8 cellular contexts compared by ENCODE assay signal in genomic region chr19:4793278-4793677, GRCh38. TPM values are rescaled to one million over a fixed set of nuclear protein-coding genes. Genes with fewer than 3 reads are reported as not detected.
DNase-seq lines count a peak whose midpoint lies in the region; ATAC-seq, FAIRE-seq and TF ChIP-seq lines count a peak whose summit lies in the region.
"Not testable (repeated sequence)": the region's sequence is repeated elsewhere in the genome, so short reads cannot be mapped to it uniquely, and the experiment has no call there.

No MANE protein-coding gene starts in this region.

- H3K4me1 ChIP-seq in Loucy (ENCODE audit: insufficient read depth, low read length, poor library complexity, severe bottlenecking) (peaks cover 25% of the 10 kb centered on the region), HepG2 (ENCODE audit: insufficient read depth, low read length) (peaks cover 48% of the 10 kb centered on the region), parathyroid adenoma (peaks cover 11% of the 10 kb centered on the region)

- peaks cover 47% of the 10 kb centered on the region for H3K79me2 ChIP-seq in Loucy (ENCODE audit: insufficient read depth, low read length)
- peaks cover 41% of the 10 kb centered on the region for H3K79me2 ChIP-seq in HepG2 (ENCODE audit: insufficient read depth, low read length)
- peaks cover 21% of the 10 kb centered on the region for H3K79me2 ChIP-seq in parathyroid adenoma

- H3K4me3 Mint-ChIP-seq in Calu3 (ENCODE audit: low read depth, unreplicated experiment): peak overlapping the region; percentile 77
- peak overlapping the region; percentile 80 for H3K4me3 Mint-ChIP-seq in WTC11
- H3K4me3 Mint-ChIP-seq in activated T-helper 17 cell treated with anti-CD3 and anti-CD28 coated beads, Interleukin-2, amount 50 U/mL, for 72 hours: peak overlapping the region; percentile 72
- H3K4me3 Mint-ChIP-seq in MCF 10A (ENCODE audit: unreplicated experiment): peak overlapping the region; percentile 79
- peak overlapping the region; percentile 90 for H3K4me3 Mint-ChIP-seq in type B pancreatic cell

- peak overlapping the region; percentile 74 for H3K4me3 ChIP-seq in Loucy (ENCODE audit: low read length, poor library complexity, severe bottlenecking)
- H3K4me3 ChIP-seq in HepG2 (replicated peaks in 1 of 3; ENCODE audit: insufficient read depth in 1 of 3, low read depth in 2 of 3, low read length in 3 of 3): peak overlapping the region; percentile 67 to 94 (median 83); a peak in 4 of 6 replicates
- not testable (repeated sequence) for H3K4me3 ChIP-seq in parathyroid adenoma (ENCODE audit: low read depth, low read length)

- H3K27me3 Mint-ChIP-seq in Calu3 (ENCODE audit: unreplicated experiment); WTC11 (ENCODE audit: low read depth); activated T-helper 17 cell treated with anti-CD3 and anti-CD28 coated beads, Interleukin-2, amount 50 U/mL, for 72 hours; MCF 10A (ENCODE audit: insufficient read depth, unreplicated experiment); type B pancreatic cell: not testable (repeated sequence)

- H3K4me2 ChIP-seq in Loucy (ENCODE audit: low read depth, low read length, poor library complexity, severe bottlenecking) (peak overlapping the region; percentile 88), HepG2 (ENCODE audit: low read depth, low read length) (peak overlapping the region; percentile 84)
- not testable (repeated sequence) for H3K4me2 ChIP-seq in parathyroid adenoma (ENCODE audit: low read length)

- H3K27ac Mint-ChIP-seq in Calu3 (ENCODE audit: unreplicated experiment); WTC11; activated T-helper 17 cell treated with anti-CD3 and anti-CD28 coated beads, Interleukin-2, amount 50 U/mL, for 72 hours; MCF 10A (ENCODE audit: low read depth, unreplicated experiment): not testable (repeated sequence)
- H3K27ac Mint-ChIP-seq in type B pancreatic cell: peak overlapping the region; percentile 8

- not testable (repeated sequence) for H3K4me1 Mint-ChIP-seq in Calu3 (ENCODE audit: low read depth, unreplicated experiment); type B pancreatic cell (ENCODE audit: unreplicated experiment)
- H3K4me1 Mint-ChIP-seq in WTC11: peaks cover 14% of the 10 kb centered on the region
- H3K4me1 Mint-ChIP-seq in activated T-helper 17 cell treated with anti-CD3 and anti-CD28 coated beads, Interleukin-2, amount 50 U/mL, for 72 hours: peaks cover 14% of the 10 kb centered on the region
- H3K4me1 Mint-ChIP-seq in MCF 10A (ENCODE audit: insufficient read depth, unreplicated experiment): peaks cover 11% of the 10 kb centered on the region

- not testable (repeated sequence) for ATAC-seq in WTC11; activated T-helper 17 cell treated with anti-CD3 and anti-CD28 coated beads, Interleukin-2, amount 50 U/mL, for 72 hours (replicated peaks); HepG2

- TF ChIP-seq RAD21 in HepG2 (CRISPR knock-in tag; IDR thresholded peaks at IDR 0.05): not testable (repeated sequence)

- not testable (repeated sequence) for H3K9me2 ChIP-seq in Loucy (replicated peaks; ENCODE audit: low read depth, low read length)

- in situ Hi-C loops in HepG2 (cut with HindIII; ENCODE audit: extremely low pct_ligation_motif_present, low pct_unique_long_range_greater_than_20kb): loop anchor here (5.0 kb wide), 1 partner anchor 61 kb away; no protein-coding TSS in a partner anchor

- not testable (repeated sequence) for H3K9me3 Mint-ChIP-seq in Calu3 (ENCODE audit: low read depth, unreplicated experiment); WTC11; activated T-helper 17 cell treated with anti-CD3 and anti-CD28 coated beads, Interleukin-2, amount 50 U/mL, for 72 hours; MCF 10A (ENCODE audit: unreplicated experiment); type B pancreatic cell

- TF ChIP-seq CTCF in Calu3 (IDR thresholded peaks at IDR 0.05; ENCODE audit: unreplicated experiment); Loucy (conservative IDR thresholded peaks at IDR 0.05; ENCODE audit: low read length); WTC11 (IDR thresholded peaks at IDR 0.05); MCF 10A (IDR thresholded peaks at IDR 0.05; ENCODE audit: unreplicated experiment); HepG2 (CRISPR knock-in tag; IDR thresholded peaks at IDR 0.05); parathyroid adenoma (IDR thresholded peaks at IDR 0.05); type B pancreatic cell (conservative IDR thresholded peaks at IDR 0.05): not testable (repeated sequence)

- CTCF ChIA-PET in Calu3 (lab: Charles Lee); WTC11 (lab: Charles Lee); HepG2 (lab: Yijun Ruan, JAX; ENCODE audit: low intra/inter-chr PET ratio, low total read pairs): not testable (repeated sequence)
- CTCF ChIA-PET in MCF 10A (lab: Yijun Ruan, JAX): interaction anchor here (0.7 to 5.3 kb wide), 3 partner anchors 12 to 119 kb away, joined by 3 to 46 read pairs (median 6); no protein-coding TSS in a partner anchor

- peaks cover 38% of the 10 kb centered on the region for H3K36me3 Mint-ChIP-seq in Calu3 (ENCODE audit: insufficient read depth, unreplicated experiment)
- H3K36me3 Mint-ChIP-seq in WTC11: peaks cover 17% of the 10 kb centered on the region
- H3K36me3 Mint-ChIP-seq in activated T-helper 17 cell treated with anti-CD3 and anti-CD28 coated beads, Interleukin-2, amount 50 U/mL, for 72 hours (ENCODE audit: low read depth): peaks cover 62% of the 10 kb centered on the region
- H3K36me3 Mint-ChIP-seq in MCF 10A (ENCODE audit: insufficient read depth, unreplicated experiment): peaks cover 69% of the 10 kb centered on the region
- H3K36me3 Mint-ChIP-seq in type B pancreatic cell: not testable (repeated sequence)

- 95% methylated on average over 8 of the region's 19 CpGs for WGBS in HepG2 (ENCODE audit: low lambda C conversion rate)

- not testable (repeated sequence) for H2AFZ ChIP-seq in Loucy (ENCODE audit: low read length); HepG2 (ENCODE audit: low read length); parathyroid adenoma

- H3K9ac ChIP-seq in Loucy (ENCODE audit: low read depth, low read length, poor library complexity, severe bottlenecking); HepG2 (ENCODE audit: insufficient read depth, low read depth, low read length); parathyroid adenoma: not testable (repeated sequence)

- TF ChIP-seq POLR2A in HepG2 (IDR thresholded peaks at IDR 0.05; ENCODE audit: insufficient read depth in 1 of 2, low read depth in 2 of 2, low read length in 2 of 2): not testable (repeated sequence)

- not testable (repeated sequence) for H3F3A ChIP-seq in Loucy (ENCODE audit: low read depth)

- DNase-seq in Calu3; WTC11 (ENCODE audit: low spot score); MCF 10A (ENCODE audit: unreplicated experiment); HepG2 (ENCODE audit: low spot score); type B pancreatic cell (ENCODE audit: extremely low spot score, unreplicated experiment): not testable (repeated sequence)

- not testable (repeated sequence) for H3K27me3 ChIP-seq in Loucy (ENCODE audit: insufficient read depth, low read length, poor library complexity, severe bottlenecking); HepG2 (ENCODE audit: control insufficient read depth in 1 of 2, insufficient read depth in 2 of 2, low read length in 2 of 2); parathyroid adenoma (ENCODE audit: control insufficient read depth, insufficient read depth, low read length)

- not testable (repeated sequence) for BruUV-seq in Calu3 (replicated peaks; lab: Mats Ljungman, UMichigan); MCF 10A (replicated peaks; lab: Mats Ljungman, UMichigan); HepG2 (replicated peaks; lab: Mats Ljungman, UMichigan)

- not testable (repeated sequence) for H3K27ac ChIP-seq in HepG2 (ENCODE audit: extremely low read length, insufficient read depth, low read length)
- H3K27ac ChIP-seq in parathyroid adenoma: peak overlapping the region; percentile 90

- POLR2A ChIA-PET in WTC11 (lab: Charles Lee): not testable (repeated sequence)
- POLR2A ChIA-PET in MCF 10A (lab: Yijun Ruan, JAX): interaction anchor here (1.2 to 4.5 kb wide), 2 partner anchors 44 to 68 kb away, joined by 4 to 56 read pairs; partner anchors contain the start of gene DPP9
- POLR2A ChIA-PET in HepG2 (lab: Yijun Ruan, JAX): interaction anchor here (0.9 kb wide), 1 partner anchor 52 kb away, joined by 3 read pairs; no protein-coding TSS in a partner anchor

- not testable (repeated sequence) for TF ChIP-seq EP300 in HepG2 (IDR thresholded peaks at IDR 0.05; ENCODE audit: low read depth in 2 of 2, low read length in 2 of 2); HepG2 (CRISPR knock-in tag; IDR thresholded peaks at IDR 0.05; ENCODE audit: borderline replicate concordance)

- not testable (repeated sequence) for FAIRE-seq in HepG2 (lab: Jason Lieb, UNC)

- intact Hi-C loops in Calu3 (cut with micrococcal nuclease; ENCODE audit: unreplicated experiment); MCF 10A (cut with micrococcal nuclease); HepG2 (cut with micrococcal nuclease; ENCODE audit: unreplicated experiment): not testable (repeated sequence)

- H3K9me3 ChIP-seq in Loucy (ENCODE audit: insufficient read depth, low read depth, low read length); HepG2 (ENCODE audit: low read length); parathyroid adenoma (ENCODE audit: control insufficient read depth, low read length): not testable (repeated sequence)

- H3K36me3 ChIP-seq in Loucy (ENCODE audit: insufficient read depth, low read length); parathyroid adenoma (ENCODE audit: control insufficient read depth, insufficient read depth, low read length): not testable (repeated sequence)
- H3K36me3 ChIP-seq in HepG2 (replicated peaks in 1 of 2; ENCODE audit: control insufficient read depth in 1 of 2, insufficient read depth in 2 of 2, low read length in 2 of 2): peaks cover 1 to 19% of the 10 kb centered on the region in 2 experiments; a peak in 3 of 5 replicates

- not testable (repeated sequence) for H4K20me1 ChIP-seq in Loucy (ENCODE audit: insufficient read depth, low read length, poor library complexity, severe bottlenecking); HepG2 (ENCODE audit: insufficient read depth, low read length)

RNA-seq across cellular contexts. Expression of gene FEM1A, which starts 1.7 kb away (rescaled TPM):
- 8.8 and 10.2 TPM in 2 replicates for total RNA-seq in Calu3 (2022)
- total RNA-seq in WTC11 (2021): 15.7 to 16.1 TPM (median 15.8 TPM) in 3 replicates
- total RNA-seq in activated T-helper 17 cell treated with anti-CD3 and anti-CD28 coated beads, Interleukin-2, amount 50 U/mL, for 72 hours: 10 to 100 TPM in 1 of 2 donors, 1 to 10 TPM in 1; 7.1 to 15.4 TPM
- 13.5 and 15.4 TPM in 2 replicates for total RNA-seq in MCF 10A (2022)
- 10.8 and 11.6 TPM in 2 replicates for total RNA-seq in HepG2 (2016; rRNA removed; fragmentation: Illumina TruSeq; extraction: Trizol)
- 1.9 and 2.0 TPM in 2 replicates for total RNA-seq in HepG2 (2016; cell fraction: cytosol; rRNA removed; fragmentation: Illumina TruSeq; extraction: Trizol; ENCODE audit: low read depth)
- total RNA-seq in HepG2 (2016; cell fraction: insoluble cytoplasmic fraction; rRNA removed; fragmentation: Illumina TruSeq; extraction: Trizol): 10.8 and 11.2 TPM in 2 replicates
- 8.3 and 9.0 TPM in 2 replicates for total RNA-seq in HepG2 (2016; cell fraction: membrane; rRNA removed; fragmentation: Illumina TruSeq; extraction: Trizol)
- 6.7 and 7.8 TPM in 2 replicates for total RNA-seq in HepG2 (2016; cell fraction: nucleus; rRNA removed; fragmentation: Illumina TruSeq; extraction: Trizol)
- polyA plus RNA-seq in HepG2 (2011; rRNA removed): 3.2 and 4.2 TPM in 2 replicates
- polyA plus RNA-seq in HepG2 (2011; cell fraction: cytosol; rRNA removed): 3.1 and 4.4 TPM in 2 replicates
- polyA plus RNA-seq in HepG2 (2011; cell fraction: nucleus; rRNA removed): 3.3 and 4.8 TPM in 2 replicates
- 0.23 and 0.29 TPM in 2 replicates for polyA plus RNA-seq in HepG2 (2012)
- polyA plus RNA-seq in HepG2 (2016; cell fraction: cytosol; fragmentation: Illumina TruSeq; extraction: Trizol; ENCODE audit: low read depth): 0.88 and 1.0 TPM in 2 replicates
- 8.3 and 9.1 TPM in 2 replicates for polyA plus RNA-seq in HepG2 (2016; cell fraction: insoluble cytoplasmic fraction; fragmentation: Illumina TruSeq; extraction: Trizol; ENCODE audit: low read depth)
- 4.1 and 4.3 TPM in 2 replicates for polyA plus RNA-seq in HepG2 (2016; cell fraction: membrane; fragmentation: Illumina TruSeq; extraction: Trizol; ENCODE audit: low read depth)
- polyA plus RNA-seq in HepG2 (2016; cell fraction: nucleus; fragmentation: Illumina TruSeq; extraction: Trizol; ENCODE audit: insufficient read depth, low read depth): 6.8 TPM in 2 replicates
- polyA minus RNA-seq in HepG2 (2011; rRNA and poly(A)+ RNA removed; ENCODE audit: low replicate concordance): 16.5 and 16.7 TPM in 2 replicates
- 4.8 and 5.5 TPM in 2 replicates for polyA minus RNA-seq in HepG2 (2011; cell fraction: cytosol; rRNA and poly(A)+ RNA removed)
- 6.6 and 7.5 TPM in 2 replicates for polyA minus RNA-seq in HepG2 (2011; cell fraction: nucleus; rRNA and poly(A)+ RNA removed)
- total RNA-seq in type B pancreatic cell (ENCODE audit: low replicate concordance): 13.3 and 13.7 TPM in 2 replicates

RNA-seq across cellular contexts. Expression of gene TICAM1, which starts 38.2 kb away (rescaled TPM):
- total RNA-seq in Calu3 (2022) (13.5 and 15.8 TPM in 2 replicates), WTC11 (2021) (0.61 to 1.4 TPM (median 1.2 TPM) in 3 replicates), MCF 10A (2022) (24.2 and 25.6 TPM in 2 replicates), HepG2 (2016; rRNA removed; fragmentation: Illumina TruSeq; extraction: Trizol) (0.95 and 1.3 TPM in 2 replicates), type B pancreatic cell (ENCODE audit: low replicate concordance) (8.3 and 20.5 TPM in 2 replicates)
- 10 to 100 TPM; 27.6 to 36.1 TPM for total RNA-seq in activated T-helper 17 cell treated with anti-CD3 and anti-CD28 coated beads, Interleukin-2, amount 50 U/mL, for 72 hours
- total RNA-seq in HepG2 (2016; cell fraction: cytosol; rRNA removed; fragmentation: Illumina TruSeq; extraction: Trizol; ENCODE audit: low read depth): 0.30 and 0.44 TPM in 2 replicates
- total RNA-seq in HepG2 (2016; cell fraction: insoluble cytoplasmic fraction; rRNA removed; fragmentation: Illumina TruSeq; extraction: Trizol): 1.0 and 1.3 TPM in 2 replicates
- total RNA-seq in HepG2 (2016; cell fraction: membrane; rRNA removed; fragmentation: Illumina TruSeq; extraction: Trizol): 1.2 and 1.4 TPM in 2 replicates
- total RNA-seq in HepG2 (2016; cell fraction: nucleus; rRNA removed; fragmentation: Illumina TruSeq; extraction: Trizol): 0.47 and 1.1 TPM in 2 replicates
- 0.33 and 0.61 TPM in 2 replicates for polyA plus RNA-seq in HepG2 (2011; rRNA removed)
- polyA plus RNA-seq in HepG2 (2011; cell fraction: cytosol; rRNA removed): 0.45 and 0.47 TPM in 2 replicates
- 1.7 and 2.4 TPM in 2 replicates for polyA plus RNA-seq in HepG2 (2011; cell fraction: nucleus; rRNA removed)
- 2.7 and 4.4 TPM in 2 replicates for polyA plus RNA-seq in HepG2 (2012)
- polyA plus RNA-seq in HepG2 (2016; cell fraction: cytosol; fragmentation: Illumina TruSeq; extraction: Trizol; ENCODE audit: low read depth): 0.70 and 0.91 TPM in 2 replicates
- polyA plus RNA-seq in HepG2 (2016; cell fraction: insoluble cytoplasmic fraction; fragmentation: Illumina TruSeq; extraction: Trizol; ENCODE audit: low read depth): 3.0 and 3.7 TPM in 2 replicates
- 1.5 and 1.9 TPM in 2 replicates for polyA plus RNA-seq in HepG2 (2016; cell fraction: membrane; fragmentation: Illumina TruSeq; extraction: Trizol; ENCODE audit: low read depth)
- 4.0 and 4.6 TPM in 2 replicates for polyA plus RNA-seq in HepG2 (2016; cell fraction: nucleus; fragmentation: Illumina TruSeq; extraction: Trizol; ENCODE audit: insufficient read depth, low read depth)
- 0.70 and 1.7 TPM in 2 replicates for polyA minus RNA-seq in HepG2 (2011; rRNA and poly(A)+ RNA removed; ENCODE audit: low replicate concordance)
- 1.4 and 1.6 TPM in 2 replicates for polyA minus RNA-seq in HepG2 (2011; cell fraction: cytosol; rRNA and poly(A)+ RNA removed)
- polyA minus RNA-seq in HepG2 (2011; cell fraction: nucleus; rRNA and poly(A)+ RNA removed): 0.50 and 0.52 TPM in 2 replicates
